Comparison of ENCODE assay signal across 24 cellular contexts in the genomic region with DNA sequence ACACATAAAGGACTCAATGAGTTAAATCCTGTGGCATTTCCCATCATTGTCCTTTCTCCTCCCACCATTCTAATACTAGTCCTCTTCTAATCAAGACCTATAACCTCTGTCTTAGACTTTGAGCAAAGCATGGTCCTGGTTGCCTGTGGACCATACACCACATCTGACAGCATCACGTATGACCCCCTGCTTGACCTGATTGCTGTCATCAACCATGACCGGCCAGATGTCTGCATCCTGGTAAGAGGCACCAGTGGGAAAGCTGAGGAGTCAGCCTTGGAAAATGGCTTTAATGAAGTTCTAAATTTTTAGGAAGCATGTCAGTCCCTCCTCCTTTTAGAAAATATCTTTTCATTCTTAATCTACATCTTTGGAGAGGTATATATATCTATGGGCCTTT.
"Had no signal": no experiment of that assay in that cellular context is flagged by ENCODE, and none has a peak within 500 bp of the region (broad histone marks: within the 10 kb centered on the region; RNA-seq: fewer than 3 reads in every experiment).

No MANE protein-coding gene starts in this region.

- ATAC-seq: left lung; naive thymus-derived CD8-positive, alpha-beta T cell; pancreas; psoas muscle; stimulated activated naive CD8-positive, alpha-beta T cell treated with anti-CD3 and anti-CD28 coated beads, Interleukin-15, Interleukin-2, amounts not matched to agents 100 U/mL and 50 U/mL, for 24 hours had no signal

- H3K4me3 ChIP-seq: esophagus squamous epithelium, left lung, pancreas, psoas muscle, right atrium auricular region, spleen, tibial nerve had no signal

- H3K27ac ChIP-seq: esophagus squamous epithelium, left lung, pancreas, psoas muscle, right atrium auricular region, tibial nerve had no signal

- H3K27me3 ChIP-seq: esophagus squamous epithelium, left lung, pancreas, right atrium auricular region, spleen, tibial nerve had no signal

- H3K9me3 ChIP-seq: esophagus squamous epithelium, left lung, pancreas, psoas muscle, right atrium auricular region, spleen, tibial nerve had no signal

- DNase-seq: activated CD4-positive, alpha-beta T cell treated with anti-CD3 and anti-CD28 coated beads for 1 hour; activated CD4-positive, alpha-beta T cell treated with anti-CD3 and anti-CD28 coated beads, Interleukin-2, amount 50 U/mL, for 4 hours; activated CD8-positive, alpha-beta memory T cell treated with anti-CD3 and anti-CD28 coated beads for 24 hours; activated CD8-positive, alpha-beta memory T cell treated with anti-CD3 and anti-CD28 coated beads, Interleukin-2, amount 50 U/mL, for 4 hours; activated naive CD4-positive, alpha-beta T cell treated with Interleukin-2 at 50 U/mL for 16 hours; activated naive CD8-positive, alpha-beta T cell treated with anti-CD3 and anti-CD28 coated beads for 36 hours; activated T-cell treated with anti-CD3 and anti-CD28 coated beads, Interleukin-2, amount 50 U/mL, for 24 hours; central memory CD4-positive, alpha-beta T cell; dermis blood vessel endothelial cell; effector memory CD4-positive, alpha-beta T cell; esophagus squamous epithelium; hippocampal formation; kidney glomerular epithelial cell; left lung; naive thymus-derived CD8-positive, alpha-beta T cell; pancreas; psoas muscle; spleen; stimulated activated CD4-positive, alpha-beta T cell treated with anti-CD3 and anti-CD28 coated beads, Interleukin-4, amount 100 ng/mL, for 1 hour; stimulated activated naive CD8-positive, alpha-beta T cell treated with anti-CD3 and anti-CD28 coated beads, Interleukin-15, Interleukin-2, amounts not matched to agents 100 U/mL and 50 U/mL, for 24 hours; T-helper 1 cell; T-helper 9 cell had no signal

- H3K36me3 ChIP-seq: pancreas, right atrium auricular region had no signal
